Comparison of ENCODE assay signal across 1 cellular context in the genomic region with DNA sequence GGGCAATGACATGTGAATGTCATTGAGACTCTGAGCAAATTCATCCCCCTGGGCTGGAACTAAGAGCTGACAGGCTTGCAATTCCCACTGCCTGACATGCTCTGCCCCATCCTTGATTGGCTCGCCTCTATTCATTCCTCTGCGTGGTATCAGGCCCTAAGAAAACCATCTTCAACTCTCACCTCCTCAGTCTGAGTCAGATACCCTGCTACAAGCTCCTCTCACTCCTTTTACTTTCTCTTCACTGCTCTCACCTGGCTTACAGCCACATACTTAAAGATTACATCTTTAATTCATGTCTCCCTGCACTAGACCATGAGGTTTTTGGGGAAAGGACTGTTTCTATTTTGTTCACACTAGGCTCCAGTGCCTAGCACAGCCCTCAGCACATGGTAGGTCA.
A peak's percentile ranks its signal among the peaks of the same experiment; 100 is the strongest.
TF ChIP-seq lines count a peak whose summit lies in the region.

No MANE protein-coding gene starts in this region.

TF ChIP-seq in SK-N-SH treated with all-trans-retinoic acid at 6 μM for 48 hours, 23 proteins besides CTCF, POLR2A, EP300 and RAD21 (continued from another document):
- TF ChIP-seq, protein P1, sequence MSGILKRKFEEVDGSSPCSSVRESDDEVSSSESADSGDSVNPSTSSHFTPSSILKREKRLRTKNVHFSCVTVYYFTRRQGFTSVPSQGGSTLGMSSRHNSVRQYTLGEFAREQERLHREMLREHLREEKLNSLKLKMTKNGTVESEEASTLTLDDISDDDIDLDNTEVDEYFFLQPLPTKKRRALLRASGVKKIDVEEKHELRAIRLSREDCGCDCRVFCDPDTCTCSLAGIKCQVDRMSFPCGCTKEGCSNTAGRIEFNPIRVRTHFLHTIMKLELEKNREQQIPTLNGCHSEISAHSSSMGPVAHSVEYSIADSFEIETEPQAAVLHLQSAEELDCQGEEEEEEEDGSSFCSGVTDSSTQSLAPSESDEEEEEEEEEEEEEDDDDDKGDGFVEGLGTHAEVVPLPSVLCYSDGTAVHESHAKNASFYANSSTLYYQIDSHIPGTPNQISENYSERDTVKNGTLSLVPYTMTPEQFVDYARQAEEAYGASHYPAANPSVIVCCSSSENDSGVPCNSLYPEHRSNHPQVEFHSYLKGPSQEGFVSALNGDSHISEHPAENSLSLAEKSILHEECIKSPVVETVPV (CRISPR knock-in tag; IDR thresholded peaks at IDR 0.05), result no peak
- TF ChIP-seq, protein P2, sequence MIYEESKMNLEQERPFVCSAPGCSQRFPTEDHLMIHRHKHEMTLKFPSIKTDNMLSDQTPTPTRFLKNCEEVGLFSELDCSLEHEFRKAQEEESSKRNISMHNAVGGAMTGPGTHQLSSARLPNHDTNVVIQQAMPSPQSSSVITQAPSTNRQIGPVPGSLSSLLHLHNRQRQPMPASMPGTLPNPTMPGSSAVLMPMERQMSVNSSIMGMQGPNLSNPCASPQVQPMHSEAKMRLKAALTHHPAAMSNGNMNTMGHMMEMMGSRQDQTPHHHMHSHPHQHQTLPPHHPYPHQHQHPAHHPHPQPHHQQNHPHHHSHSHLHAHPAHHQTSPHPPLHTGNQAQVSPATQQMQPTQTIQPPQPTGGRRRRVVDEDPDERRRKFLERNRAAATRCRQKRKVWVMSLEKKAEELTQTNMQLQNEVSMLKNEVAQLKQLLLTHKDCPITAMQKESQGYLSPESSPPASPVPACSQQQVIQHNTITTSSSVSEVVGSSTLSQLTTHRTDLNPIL (CRISPR knock-in tag; IDR thresholded peaks at IDR 0.05; ENCODE audit: low read depth), result no peak
- peak; percentile 58; the same call in 1 of the 2 replicates for TF ChIP-seq ZNF70 (CRISPR knock-in tag; IDR thresholded peaks at IDR 0.05)
